ENCODE assay signal across 22 cellular contexts in the genomic region with DNA sequence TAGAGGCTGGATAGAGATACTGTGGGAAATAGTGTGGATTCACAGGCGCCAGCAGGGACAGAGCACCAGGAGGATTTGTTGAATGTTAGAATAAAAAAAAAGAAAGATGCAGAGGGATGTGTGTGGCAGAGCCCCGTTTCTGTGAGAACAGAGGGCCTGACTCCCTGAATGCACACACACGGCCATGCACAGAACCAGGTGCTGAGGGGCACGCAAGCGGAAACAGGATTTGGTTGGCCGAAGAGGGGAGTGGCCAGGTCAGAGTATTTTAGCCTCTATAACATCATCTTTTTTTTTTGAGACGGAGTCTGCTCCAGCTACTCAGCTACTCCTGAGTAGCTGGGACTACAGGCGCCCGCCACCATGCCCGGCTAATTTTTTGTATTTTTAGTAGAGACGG.
"Had no signal": no experiment of that assay in that cellular context is flagged by ENCODE, and none has a peak within 500 bp of the region (broad histone marks: within the 10 kb centered on the region; RNA-seq: fewer than 3 reads in every experiment).

No MANE protein-coding gene starts in this region.

- H3K9me3 ChIP-seq: SJCRH30 had no signal

- H3K4me3 ChIP-seq: SJCRH30 had no signal

- ATAC-seq: Panc1, PC-3, Right ventricle myocardium inferior, SK-N-SH treated with all-trans-retinoic acid at 6 μM for 48 hours had no signal

- H3K36me3 ChIP-seq: SJCRH30 had no signal

- DNase-seq: KBM-7, MV-4-11, NCI-H1092, NCI-H1105 treated with DMSO at 0.1 percent for 48 hours, NCI-H1417 treated with DMSO at 0.1 percent for 48 hours, NCI-H146, NCI-H1694 treated with DMSO at 0.1 percent for 48 hours, NCI-H2029, NCI-H2081 treated with DMSO at 0.1 percent for 48 hours, NCI-H2171, NCI-H226, NCI-H446, NCI-H510A, NCI-H524 treated with DMSO at 0.1 percent for 48 hours, NCI-H69, NCI-H774, PC-3, SHP77 treated with DMSO at 0.1 percent for 48 hours, SJCRH30 had no signal

- H3K27me3 ChIP-seq: SJCRH30 had no signal

- H3K4me1 ChIP-seq: SJCRH30 had no signal

- H3K27ac ChIP-seq: SJCRH30 had no signal
